8 cellular contexts compared by ENCODE assay signal in the genomic region with DNA sequence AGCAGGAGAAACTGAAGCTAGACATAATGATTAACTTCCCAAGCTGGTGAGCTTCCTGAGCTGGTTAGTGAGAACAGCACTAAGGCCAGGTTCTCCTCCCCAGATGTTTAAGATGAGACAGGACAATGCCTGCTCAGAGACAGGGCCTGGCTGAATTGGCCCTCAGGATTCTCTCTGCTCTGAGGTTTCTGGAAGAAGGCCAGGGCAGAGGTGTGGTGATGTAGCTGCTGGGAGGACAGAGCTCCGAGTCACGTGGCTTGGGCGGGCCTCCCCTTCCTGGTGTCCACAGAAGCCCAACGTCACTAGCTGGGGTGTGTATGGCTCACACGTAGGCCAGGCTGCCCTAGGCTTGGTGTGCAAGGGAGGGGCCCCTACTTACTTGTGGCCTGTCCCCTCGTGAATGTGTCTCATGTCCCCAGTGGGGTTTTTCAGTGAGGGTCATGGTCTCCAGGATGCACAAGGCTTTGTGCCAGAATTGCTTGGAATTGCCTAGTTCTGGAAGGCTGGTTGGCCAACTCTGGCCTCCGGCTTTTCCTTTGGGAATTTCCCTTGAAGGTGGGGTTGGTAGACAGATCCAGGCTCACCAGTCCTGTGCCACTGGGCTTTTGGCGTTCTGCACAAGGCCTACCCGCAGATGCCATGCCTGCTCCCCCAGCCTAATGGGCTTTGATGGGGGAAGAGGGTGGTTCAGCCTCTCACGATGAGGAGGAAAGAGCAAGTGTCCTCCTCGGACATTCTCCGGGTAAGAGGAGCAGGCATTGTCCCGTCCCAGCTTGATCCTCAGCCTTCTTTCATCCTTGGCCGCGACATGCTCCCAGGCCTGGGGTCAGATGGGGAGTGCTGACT. TPM values are rescaled to one million over a fixed set of nuclear protein-coding genes. Genes with fewer than 3 reads are reported as not detected.
DNase-seq lines count a peak whose midpoint lies in the region; ATAC-seq and TF ChIP-seq lines count a peak whose summit lies in the region.

No MANE protein-coding gene starts in this region.

- peak overlapping the region; percentile 86 for H3K4me3 Mint-ChIP-seq in CD4-positive, alpha-beta T cell
- peak overlapping the region; percentile 81 for H3K4me3 Mint-ChIP-seq in T-helper 2 cell treated with Interferon-gamma antibody and Interleukin-4, amounts not matched to agents 5 μg/mL and 100 μg/mL, for 36 hours

- DNase-seq in CD4-positive, alpha-beta T cell = peak in 6 of 10 experiments; percentile 40 to 65 (median 47)
- DNase-seq in T-helper 2 cell treated with Interferon-gamma antibody and Interleukin-4, amounts not matched to agents 5 μg/mL and 100 μg/mL, for 36 hours (ENCODE audit: low spot score) = peak; percentile 38
- DNase-seq in esophagus squamous epithelium (lab: John Stamatoyannopoulos, UW) (peak; percentile 55), psoas muscle (peak; percentile 74 to 85), NCI-H2081 (lab: John Stamatoyannopoulos, UW) (no peak)

- CTCF ChIA-PET in CD4-positive, alpha-beta T cell (lab: Charles Lee) = interaction anchor here (1.0 to 1.2 kb wide), 3 partner anchors 16 to 31 kb away, joined by 3 to 6 read pairs (median 4); a partner anchor contains a TSS

- POLR2A ChIA-PET in CD4-positive, alpha-beta T cell (lab: Charles Lee) = interaction anchor here (1.3 to 4.1 kb wide), 5 partner anchors 10 to 45 kb away, joined by 4 to 23 read pairs (median 16); a partner anchor contains a TSS

- H3K36me3 Mint-ChIP-seq in CD4-positive, alpha-beta T cell (ENCODE audit: low read depth) = no peaks in the 10 kb centered on the region
- H3K36me3 Mint-ChIP-seq in T-helper 2 cell treated with Interferon-gamma antibody and Interleukin-4, amounts not matched to agents 5 μg/mL and 100 μg/mL, for 36 hours (ENCODE audit: low read depth) = peaks cover 19% of the 10 kb centered on the region

- WGBS in esophagus squamous epithelium, 2 donors = 0 to 88% methylated on average over 2 to 7 of the region's 15 CpGs
- WGBS in psoas muscle, 3 donors = 66 to 74% (median 71%) methylated on average over 15 of the region's 15 CpGs

- H3K27me3 ChIP-seq in CD4-positive, alpha-beta T cell (ENCODE audit: control insufficient read depth, insufficient read depth, low read length) = no peaks in the 10 kb centered on the region
- H3K27me3 ChIP-seq in esophagus squamous epithelium (no peaks in the 10 kb centered on the region), psoas muscle (ENCODE audit: insufficient read depth in 3 of 3, low read length in 2 of 3) (no peaks in the 10 kb centered on the region)

- H3K4me3 ChIP-seq in esophagus squamous epithelium (peak overlapping the region in 1 of 4 donors; percentile 62), psoas muscle (no peak overlapping the region)

- no peaks in the 10 kb centered on the region for H3K9me3 Mint-ChIP-seq in CD4-positive, alpha-beta T cell
- H3K9me3 Mint-ChIP-seq in T-helper 2 cell treated with Interferon-gamma antibody and Interleukin-4, amounts not matched to agents 5 μg/mL and 100 μg/mL, for 36 hours = peaks cover 8% of the 10 kb centered on the region

- TF ChIP-seq POLR2A in esophagus squamous epithelium (IDR thresholded peaks at IDR 0.05) = peak in 1 of 4 donors; percentile 66

- intact Hi-C loops in CD4-positive, alpha-beta T cell (cut with DNase I, micrococcal nuclease) = no loop called here
- intact Hi-C loops in esophagus squamous epithelium (cut with DNase I) (no loop called here), psoas muscle (cut with DNase I) (loop anchor here in 1 of 2 donors (10.0 kb wide), 1 partner anchor 108 kb away; no protein-coding TSS in a partner anchor)

- TF ChIP-seq CTCF in CD4-positive, alpha-beta T cell (IDR thresholded peaks at IDR 0.05) = no peak
- no peak for TF ChIP-seq CTCF in esophagus squamous epithelium (IDR thresholded peaks at IDR 0.05)
- no peak for TF ChIP-seq CTCF in psoas muscle (IDR thresholded peaks at IDR 0.05)

- H3K27me3 Mint-ChIP-seq in CD4-positive, alpha-beta T cell = no peaks in the 10 kb centered on the region
- H3K27me3 Mint-ChIP-seq in T-helper 2 cell treated with Interferon-gamma antibody and Interleukin-4, amounts not matched to agents 5 μg/mL and 100 μg/mL, for 36 hours (ENCODE audit: low read depth) = peaks cover 4% of the 10 kb centered on the region

- H3K36me3 ChIP-seq in esophagus squamous epithelium (peaks cover 0 to 6% (median 0%) of the 10 kb centered on the region in 3 donors), psoas muscle (ENCODE audit: insufficient read depth in 1 of 2, low read depth in 1 of 2) (no peaks in the 10 kb centered on the region)

- ATAC-seq in CD4-positive, alpha-beta T cell (ENCODE audit: poor library complexity) = peak; percentile 66
- ATAC-seq in GM19372 (IDR thresholded peaks at IDR 0.05; ENCODE audit: low read depth, unreplicated experiment) (peak; percentile 63), HG03378 (IDR thresholded peaks at IDR 0.05; ENCODE audit: unreplicated experiment) (peak; percentile 50), psoas muscle (peak; percentile 27 to 55 (median 34)), HG02884 (IDR thresholded peaks at IDR 0.05; ENCODE audit: unreplicated experiment) (no peak)

- H3K4me1 ChIP-seq in esophagus squamous epithelium (peaks cover 51 to 80% (median 51%) of the 10 kb centered on the region in 3 donors), psoas muscle (peaks cover 37% of the 10 kb centered on the region)

- peak overlapping the region; percentile 87 for H3K27ac Mint-ChIP-seq in CD4-positive, alpha-beta T cell
- peak overlapping the region; percentile 85 for H3K27ac Mint-ChIP-seq in T-helper 2 cell treated with Interferon-gamma antibody and Interleukin-4, amounts not matched to agents 5 μg/mL and 100 μg/mL, for 36 hours

- H3K4me1 Mint-ChIP-seq in CD4-positive, alpha-beta T cell (ENCODE audit: low read depth) = peaks cover 75% of the 10 kb centered on the region
- H3K4me1 Mint-ChIP-seq in T-helper 2 cell treated with Interferon-gamma antibody and Interleukin-4, amounts not matched to agents 5 μg/mL and 100 μg/mL, for 36 hours (ENCODE audit: low read depth) = peaks cover 61% of the 10 kb centered on the region

- H3K9me3 ChIP-seq in CD4-positive, alpha-beta T cell (ENCODE audit: control insufficient read depth, low read length) = no peaks in the 10 kb centered on the region
- H3K9me3 ChIP-seq in esophagus squamous epithelium = no peaks in the 10 kb centered on the region
- H3K9me3 ChIP-seq in psoas muscle = no peaks in the 10 kb centered on the region

- H3K27ac ChIP-seq in CD4-positive, alpha-beta T cell (ENCODE audit: low read depth, low read length) = peak overlapping the region; percentile 8
- H3K27ac ChIP-seq in esophagus squamous epithelium = peak overlapping the region; percentile 83 to 89 (median 88)
- peak overlapping the region; percentile 67 for H3K27ac ChIP-seq in psoas muscle

RNA-seq across cellular contexts. Expression of a gene that starts 3.4 kb away (rescaled TPM):
- total RNA-seq in CD4-positive, alpha-beta T cell = 1 to 10 TPM; 4.5 to 5.3 TPM
- total RNA-seq in esophagus squamous epithelium (10 to 100 TPM; 10.5 to 28.1 (median 21.6) TPM), psoas muscle (under 1 TPM; 0.21 to 0.74 (median 0.42) TPM)
- polyA plus RNA-seq in psoas muscle = under 1 TPM; 0.07 to 0.25 (median 0.21) TPM

RNA-seq across cellular contexts. Expression of a gene that starts 15.7 kb away (rescaled TPM):
- total RNA-seq in CD4-positive, alpha-beta T cell = 10 to 100 TPM; 26.6 TPM
- 1 to 10 TPM in 2 of 4 donors, under 1 TPM in 2; 0.38 to 2.9 (median 1.7) TPM for total RNA-seq in esophagus squamous epithelium
- total RNA-seq in psoas muscle = 1 to 10 TPM in 2 of 4 donors, under 1 TPM in 2; 0.78 to 1.8 (median 1.3) TPM
- polyA plus RNA-seq in psoas muscle = 1 to 10 TPM in 2 of 3 donors, under 1 TPM in 1; 0.82 to 2.1 (median 1.1) TPM

RNA-seq across cellular contexts. Expression of a gene that starts 45.1 kb away (rescaled TPM):
- total RNA-seq in CD4-positive, alpha-beta T cell = 100 to 1,000 TPM; 360 to 373 TPM
- total RNA-seq in esophagus squamous epithelium (10 to 100 TPM; 22.6 to 45.9 (median 36.0) TPM), psoas muscle (100 to 1,000 TPM in 1 of 4 donors, 10 to 100 TPM in 3; 46.9 to 103 (median 61.9) TPM)
- 10 to 100 TPM; 20.1 to 64.1 (median 22.7) TPM for polyA plus RNA-seq in psoas muscle

Comparison
In these comparisons a context has a peak if more than half of its experiments do, and no peak if none do; other contexts are left out.
1. DNase-seq: peak in CD4-positive, alpha-beta T cell (6 of 10), T-helper 2 cell treated with Interferon-gamma antibody and Interleukin-4, amounts not matched to agents 5 μg/mL and 100 μg/mL, for 36 hours (single experiment), esophagus squamous epithelium (single experiment) and psoas muscle (2 of 2); none in NCI-H2081 (0 of 2).
2. H3K27ac ChIP-seq: peak in every context shown above with its lines; median percentile 88 in esophagus squamous epithelium; 67 in psoas muscle; 8 in CD4-positive, alpha-beta T cell.
3. RNA of a gene that starts 15.7 kb away (total RNA-seq): 26.6 TPM in CD4-positive, alpha-beta T cell; 0.38 to 2.9 TPM in esophagus squamous epithelium and 0.78 to 1.8 TPM in psoas muscle; every median in the first group is over 4 times any median in the second.